In the genomic region with DNA sequence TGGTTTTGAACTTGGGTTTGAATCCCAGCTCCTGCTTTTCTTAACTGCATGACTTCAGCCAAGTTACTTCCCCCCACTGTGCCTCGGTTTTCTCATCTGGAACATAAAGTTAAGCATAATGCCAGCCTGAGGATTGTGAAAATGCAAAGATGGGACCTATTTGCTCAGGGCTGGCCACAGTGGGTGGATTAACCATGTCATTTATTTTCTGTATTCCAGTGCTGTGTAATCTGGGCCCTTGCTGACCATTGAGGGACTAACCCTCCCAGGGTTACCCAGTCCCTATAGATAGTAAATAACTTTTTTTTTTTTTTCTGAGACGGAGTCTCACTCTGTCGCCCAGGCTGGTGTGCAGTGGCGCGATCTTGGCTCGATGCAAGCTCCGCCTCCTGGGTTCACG, we compare ENCODE assay signal across 35 cellular contexts. TPM values are rescaled to one million over a fixed set of nuclear protein-coding genes. Genes with fewer than 3 reads are reported as not detected.
"Had no signal": no experiment of that assay in that cellular context is flagged by ENCODE, and none has a peak within 500 bp of the region (broad histone marks: within the 10 kb centered on the region; RNA-seq: fewer than 3 reads in every experiment).

No MANE protein-coding gene starts in this region.

- H3K36me3 Mint-ChIP-seq: activated CD8-positive, alpha-beta memory T cell treated with anti-CD3 and anti-CD28 coated beads, Interleukin-2, amount 10 ng/mL, durations not matched to agents 7 days and 5 days; activated naive CD4-positive, alpha-beta T cell treated with anti-CD3 and anti-CD28 coated beads, Interleukin-2, amount 10 ng/mL, durations not matched to agents 7 days and 5 days; activated naive CD8-positive, alpha-beta T cell had no signal

- ATAC-seq: activated CD8-positive, alpha-beta memory T cell treated with anti-CD3 and anti-CD28 coated beads, Interleukin-2, amount 10 ng/mL, durations not matched to agents 7 days and 5 days had no signal

- H3K27me3 ChIP-seq: brain microvascular endothelial cell, MG63 had no signal

- DNase-seq: activated B cell treated with CpG ODN at 0.5 μM for 24 hours; activated CD4-positive, alpha-beta memory T cell treated with anti-CD3 and anti-CD28 coated beads, Interleukin-2, amount 10 ng/mL, durations not matched to agents 7 days and 5 days; activated CD4-positive, alpha-beta T cell treated with anti-CD3 and anti-CD28 coated beads for 48 hours; activated CD4-positive, CD25-positive, alpha-beta regulatory T cell treated with anti-CD3 and anti-CD28 coated beads, Interleukin-2, amount 50 U/mL, for 72 hours; activated CD8-positive, alpha-beta memory T cell treated with anti-CD3 and anti-CD28 coated beads for 24 hours; activated CD8-positive, alpha-beta memory T cell treated with anti-CD3 and anti-CD28 coated beads, Interleukin-2, amount 10 ng/mL, durations not matched to agents 7 days and 5 days; activated CD8-positive, alpha-beta memory T cell treated with anti-CD3 and anti-CD28 coated beads, Interleukin-2, amount 50 U/mL, for 48 hours; activated effector memory CD4-positive, alpha-beta T cell treated with Interleukin-2 at 50 U/mL for 16 hours; activated naive CD4-positive, alpha-beta T cell treated with anti-CD3 and anti-CD28 coated beads, Interleukin-2, amount 10 ng/mL, durations not matched to agents 7 days and 5 days; activated T-cell treated with anti-CD3 and anti-CD28 coated beads, Interleukin-2, amount 50 U/mL, for 48 hours; amniotic stem cell; aorta; brain microvascular endothelial cell; central memory CD4-positive, alpha-beta T cell; Kasumi-1; MG63; MV-4-11; NCI-H1092; NCI-H1436 treated with DMSO at 0.1 percent for 48 hours; NCI-H187; NCI-H2029 treated with DMSO at 0.1 percent for 48 hours; NCI-H2107; NCI-H2171; NCI-H510A; NCI-H526; NCI-H748 treated with DMSO at 0.1 percent for 48 hours; NK-92 treated with Interleukin-12 subunit alpha and Interleukin-12 subunit beta, amount 100 ng/mL, for 24 hours; OCI-M1; Right ventricle myocardium superior had no signal

- H3K27me3 Mint-ChIP-seq: activated B cell treated with CpG ODN at 0.5 μM for 24 hours; activated CD8-positive, alpha-beta memory T cell treated with anti-CD3 and anti-CD28 coated beads, Interleukin-2, amount 10 ng/mL, durations not matched to agents 7 days and 5 days; activated naive CD8-positive, alpha-beta T cell had no signal

- H3K4me3 ChIP-seq: MG63, SK-N-MC had no signal

- H3K27ac Mint-ChIP-seq: activated CD4-positive, alpha-beta memory T cell treated with anti-CD3 and anti-CD28 coated beads, Interleukin-2, amount 10 ng/mL, durations not matched to agents 7 days and 5 days; activated CD8-positive, alpha-beta memory T cell treated with anti-CD3 and anti-CD28 coated beads, Interleukin-2, amount 10 ng/mL, durations not matched to agents 7 days and 5 days; activated naive CD4-positive, alpha-beta T cell treated with anti-CD3 and anti-CD28 coated beads, Interleukin-2, amount 10 ng/mL, durations not matched to agents 7 days and 5 days; activated naive CD8-positive, alpha-beta T cell; T-helper 1 cell treated with Interleukin-12 subunit alpha and Interleukin-12 subunit beta and Interleukin-4 antibody, amounts not matched to agents 30 μg/mL and 1 μg/mL, for 36 hours; T-helper 2 cell treated with Interferon-gamma antibody and Interleukin-4, amounts not matched to agents 5 μg/mL and 100 μg/mL, for 36 hours had no signal

- H3K9me3 ChIP-seq: MG63 had no signal

- H3K27ac ChIP-seq: brain microvascular endothelial cell, VCaP had no signal

- H3K4me3 Mint-ChIP-seq: activated CD4-positive, alpha-beta memory T cell treated with anti-CD3 and anti-CD28 coated beads, Interleukin-2, amount 10 ng/mL, durations not matched to agents 7 days and 5 days; activated CD8-positive, alpha-beta memory T cell treated with anti-CD3 and anti-CD28 coated beads, Interleukin-2, amount 10 ng/mL, durations not matched to agents 7 days and 5 days; activated naive CD4-positive, alpha-beta T cell treated with anti-CD3 and anti-CD28 coated beads, Interleukin-2, amount 10 ng/mL, durations not matched to agents 7 days and 5 days; activated naive CD8-positive, alpha-beta T cell; T-helper 1 cell treated with Interleukin-12 subunit alpha and Interleukin-12 subunit beta and Interleukin-4 antibody, amounts not matched to agents 30 μg/mL and 1 μg/mL, for 36 hours; T-helper 2 cell treated with Interferon-gamma antibody and Interleukin-4, amounts not matched to agents 5 μg/mL and 100 μg/mL, for 36 hours had no signal

- H3K36me3 ChIP-seq: brain microvascular endothelial cell, MG63 had no signal

- H3K9me3 Mint-ChIP-seq: activated B cell treated with CpG ODN at 0.5 μM for 24 hours; activated CD4-positive, alpha-beta memory T cell treated with anti-CD3 and anti-CD28 coated beads, Interleukin-2, amount 10 ng/mL, durations not matched to agents 7 days and 5 days; activated naive CD4-positive, alpha-beta T cell treated with anti-CD3 and anti-CD28 coated beads, Interleukin-2, amount 10 ng/mL, durations not matched to agents 7 days and 5 days; T-helper 1 cell treated with Interleukin-12 subunit alpha and Interleukin-12 subunit beta and Interleukin-4 antibody, amounts not matched to agents 30 μg/mL and 1 μg/mL, for 36 hours; T-helper 2 cell treated with Interferon-gamma antibody and Interleukin-4, amounts not matched to agents 5 μg/mL and 100 μg/mL, for 36 hours had no signal

RNA-seq across cellular contexts. Expression of gene VPREB3, which starts 1.5 kb away (rescaled TPM):
- total RNA-seq: activated CD4-positive, alpha-beta memory T cell treated with anti-CD3 and anti-CD28 coated beads, Interleukin-2, amount 10 ng/mL, durations not matched to agents 7 days and 5 days; cerebellum had no signal

RNA-seq across cellular contexts. Expression of gene C22orf15, which starts 7.1 kb away (rescaled TPM):
- total RNA-seq: cerebellum, Right ventricle myocardium superior had no signal
